20 cellular contexts compared by ENCODE assay signal in the genomic region with DNA sequence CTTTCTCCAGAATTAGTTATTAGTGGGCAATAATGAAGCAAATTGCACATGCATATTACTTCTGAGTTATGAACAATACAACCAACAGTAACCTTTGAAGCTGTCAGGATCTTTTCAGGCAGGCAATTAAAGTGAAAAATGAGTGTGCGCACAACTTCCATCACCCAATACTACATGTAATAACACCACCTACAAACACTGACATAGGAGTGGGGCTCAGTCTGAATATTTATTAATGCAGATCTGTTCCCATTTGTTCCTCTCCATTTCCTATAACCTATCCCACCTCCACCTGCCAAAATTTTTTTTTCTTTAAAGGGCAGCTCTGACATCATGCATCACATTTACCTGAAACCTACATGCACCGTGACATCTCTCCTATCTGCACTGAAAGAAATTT.
DNase-seq lines count a peak whose midpoint lies in the region; ATAC-seq and TF ChIP-seq lines count a peak whose summit lies in the region.
"Had no signal": no experiment of that assay in that cellular context is flagged by ENCODE, and none has a peak within 500 bp of the region (broad histone marks: within the 10 kb centered on the region; RNA-seq: fewer than 3 reads in every experiment).

No MANE protein-coding gene starts in this region.

- no peaks in the 10 kb centered on the region for H3K27me3 ChIP-seq in endodermal cell (ENCODE audit: control insufficient read depth, insufficient read depth, low read length, poor library complexity, severe bottlenecking)
- H3K27me3 ChIP-seq: BE2C, BLaER1 had no signal

- H3K27ac Mint-ChIP-seq in endodermal cell = no peak overlapping the region
- H3K27ac Mint-ChIP-seq: CD14-positive monocyte; CD8-positive, alpha-beta memory T cell had no signal

- H3K4me1 ChIP-seq in endodermal cell (ENCODE audit: control insufficient read depth, insufficient read depth, low read length) = peaks cover 17% of the 10 kb centered on the region
- H3K4me1 ChIP-seq: BLaER1 had no signal

- H3K36me3 Mint-ChIP-seq in endodermal cell (ENCODE audit: low read depth) = no peaks in the 10 kb centered on the region

- H3K4me1 Mint-ChIP-seq in endodermal cell = peaks cover 16% of the 10 kb centered on the region
- H3K4me1 Mint-ChIP-seq: CD14-positive monocyte had no signal

- no peaks in the 10 kb centered on the region for H3K9me3 ChIP-seq in endodermal cell (ENCODE audit: control insufficient read depth, low read length)
- H3K9me3 ChIP-seq: BE2C, BLaER1 had no signal

- TF ChIP-seq CTCF in endodermal cell (conservative IDR thresholded peaks at IDR 0.05) = no peak

- H3K27me3 Mint-ChIP-seq in endodermal cell (ENCODE audit: insufficient read depth) = no peaks in the 10 kb centered on the region
- H3K27me3 Mint-ChIP-seq: CD4-positive, alpha-beta memory T cell; CD4-positive, CD25-positive, alpha-beta regulatory T cell; CD8-positive, alpha-beta memory T cell had no signal

- H3K9ac ChIP-seq in endodermal cell (ENCODE audit: extremely low read depth, low read length, poor library complexity, severe bottlenecking) = no peak overlapping the region
- H3K9ac ChIP-seq: BLaER1 had no signal

- no peaks in the 10 kb centered on the region for H3K36me3 ChIP-seq in endodermal cell (ENCODE audit: control insufficient read depth, insufficient read depth, low read length)
- H3K36me3 ChIP-seq: BE2C, BLaER1 had no signal

- 98 to 100% methylated on average over 1 to 2 of the region's 2 CpGs for WGBS in endodermal cell (ENCODE audit: insufficient coverage in 1 of 2, insufficient read length in 1 of 2), 2 experiments

- DNase-seq in NCI-H69 (lab: John Stamatoyannopoulos, UW) = peak; percentile 63
- peak; percentile 61 for DNase-seq in putamen (ENCODE audit: low spot score)
- no peak for DNase-seq in endodermal cell
- no peak for DNase-seq in Ammon's horn (ENCODE audit: low spot score)
- DNase-seq: 8988T; AML-193; BE2C; C1 segment of cervical spinal cord; CD4-positive, alpha-beta memory T cell; CD4-positive, CD25-positive, alpha-beta regulatory T cell; CD8-positive, alpha-beta memory T cell; COR-L47; DMS153; DND-41; EL; GDM1 had no signal

- H3K4me3 ChIP-seq in endodermal cell (ENCODE audit: low read length) = no peak overlapping the region
- H3K4me3 ChIP-seq: BLaER1, GM12878 had no signal

- H3K9me3 Mint-ChIP-seq in endodermal cell = no peaks in the 10 kb centered on the region
- H3K9me3 Mint-ChIP-seq: CD14-positive monocyte; CD4-positive, alpha-beta memory T cell; CD4-positive, CD25-positive, alpha-beta regulatory T cell; CD8-positive, alpha-beta memory T cell had no signal

- no peak for ATAC-seq in HG03039 (IDR thresholded peaks at IDR 0.05; ENCODE audit: unreplicated experiment)
- ATAC-seq: GM12878 had no signal

- H3K4me3 Mint-ChIP-seq in endodermal cell = no peak overlapping the region
- H3K4me3 Mint-ChIP-seq: CD14-positive monocyte; CD4-positive, alpha-beta memory T cell; CD4-positive, CD25-positive, alpha-beta regulatory T cell; CD8-positive, alpha-beta memory T cell had no signal

- no peak overlapping the region for H3K27ac ChIP-seq in endodermal cell (ENCODE audit: low read depth, low read length)
- H3K27ac ChIP-seq: BLaER1 had no signal

Comparison
In these comparisons a context has a peak if more than half of its experiments do, and no peak if none do; other contexts are left out.
1. DNase-seq: peak in NCI-H69 (single experiment) and putamen (single experiment); none in endodermal cell (single experiment) and Ammon's horn (single experiment).